In genomic region chr6:149495349-149496016, GRCh38 we compare ENCODE assay signal across 10 cellular contexts. TPM values are rescaled to one million over a fixed set of nuclear protein-coding genes. Genes with fewer than 3 reads are reported as not detected.
DNase-seq lines count a peak whose midpoint lies in the region; ATAC-seq and TF ChIP-seq lines count a peak whose summit lies in the region.
"Not testable (repeated sequence)": the region's sequence is repeated elsewhere in the genome, so short reads cannot be mapped to it uniquely, and the experiment has no call there.
"Had no signal": no experiment of that assay in that cellular context is flagged by ENCODE, and none has a peak within 500 bp of the region (broad histone marks: within the 10 kb centered on the region; RNA-seq: fewer than 3 reads in every experiment).

No MANE protein-coding gene starts in this region.

- not testable (repeated sequence) for H3K9me3 Mint-ChIP-seq in activated CD4-positive, alpha-beta T cell treated with anti-CD3 and anti-CD28 coated beads, Interleukin-2, amount 10 ng/mL, durations not matched to agents 24 days and 14 days; activated naive CD4-positive, alpha-beta T cell treated with anti-CD3 and anti-CD28 coated beads for 36 hours; natural killer cell

- TF ChIP-seq CTCF in GM12865 (IDR thresholded peaks at IDR 0.05; ENCODE audit: insufficient read depth, low read depth, low read length, missing control alignments); OCI-LY3 (IDR thresholded peaks at IDR 0.05; ENCODE audit: low read depth, low read length); natural killer cell (IDR thresholded peaks at IDR 0.05): not testable (repeated sequence)

- H3K79me2 ChIP-seq in OCI-LY3 (ENCODE audit: low read length), result not testable (repeated sequence)

- CTCF ChIA-PET in activated naive CD4-positive, alpha-beta T cell treated with anti-CD3 and anti-CD28 coated beads for 36 hours (lab: Charles Lee), result interaction anchor here (0.6 to 4.4 kb wide), 7 partner anchors 11 to 734 kb away, joined by 3 to 31 read pairs (median 5); no protein-coding TSS in a partner anchor

- WGBS in thymus, result 94% methylated on average over 11 of the region's 11 CpGs

- H3K36me3 ChIP-seq in OCI-LY3 (replicated peaks; ENCODE audit: low read depth, low read length); thymus (ENCODE audit: control insufficient read depth, insufficient read depth): not testable (repeated sequence)

- intact Hi-C loops in activated CD4-positive, alpha-beta T cell treated with anti-CD3 and anti-CD28 coated beads, Interleukin-2, amount 10 ng/mL, durations not matched to agents 24 days and 14 days (cut with micrococcal nuclease), result loop anchor here (1.0 to 5.0 kb wide), 7 partner anchors 10 to 462 kb away; partner anchors contain the start of genes TAB2 and ZC3H12D
- intact Hi-C loops in activated naive CD4-positive, alpha-beta T cell treated with anti-CD3 and anti-CD28 coated beads for 36 hours (cut with micrococcal nuclease), result loop anchor here (1.0 to 2.0 kb wide), 8 partner anchors 10 to 462 kb away; partner anchors contain the start of gene ZC3H12D
- intact Hi-C loops in natural killer cell (cut with micrococcal nuclease), result not testable (repeated sequence)

- not testable (repeated sequence) for H3K27me3 Mint-ChIP-seq in activated CD4-positive, alpha-beta T cell treated with anti-CD3 and anti-CD28 coated beads, Interleukin-2, amount 10 ng/mL, durations not matched to agents 24 days and 14 days; activated naive CD4-positive, alpha-beta T cell treated with anti-CD3 and anti-CD28 coated beads for 36 hours (ENCODE audit: low read depth); natural killer cell (ENCODE audit: low read depth in 2 of 2)

- peak overlapping the region; percentile 69 for H3K9ac ChIP-seq in OCI-LY3 (ENCODE audit: low read length)

- 0 out of 2 replicates have a peak overlapping the region, but pooled peaks have one; percentile 40 for H2AFZ ChIP-seq in OCI-LY3 (ENCODE audit: low read depth, low read length)

- H4K20me1 ChIP-seq in OCI-LY3 (ENCODE audit: insufficient read depth, low read length), result not testable (repeated sequence)

- ATAC-seq in natural killer cell, result not testable (repeated sequence)

- H3K4me1 ChIP-seq in OCI-LY3 (ENCODE audit: low read length), result peaks cover 70% of the 10 kb centered on the region
- H3K4me1 ChIP-seq in thymus (ENCODE audit: control insufficient read depth, insufficient read depth, low read length), result not testable (repeated sequence)

- peak overlapping the region; percentile 95 for H3K27ac ChIP-seq in OCI-LY3 (ENCODE audit: low read length)
- H3K27ac ChIP-seq in thymus (ENCODE audit: low read depth), result peak overlapping the region; percentile 46

- H3K9me3 ChIP-seq in OCI-LY3 (ENCODE audit: insufficient read depth, low read length); thymus (ENCODE audit: control insufficient read depth): not testable (repeated sequence)

- H3K4me1 Mint-ChIP-seq in activated CD4-positive, alpha-beta T cell treated with anti-CD3 and anti-CD28 coated beads, Interleukin-2, amount 10 ng/mL, durations not matched to agents 24 days and 14 days, result peaks cover 66% of the 10 kb centered on the region
- peaks cover 82% of the 10 kb centered on the region for H3K4me1 Mint-ChIP-seq in activated naive CD4-positive, alpha-beta T cell treated with anti-CD3 and anti-CD28 coated beads for 36 hours (ENCODE audit: low read depth)
- H3K4me1 Mint-ChIP-seq in natural killer cell, result not testable (repeated sequence)

- not testable (repeated sequence) for H3K27me3 ChIP-seq in OCI-LY3 (ENCODE audit: low read depth, low read length); thymus (ENCODE audit: control insufficient read depth, insufficient read depth)

- not testable (repeated sequence) for DNase-seq in GM12865 (ENCODE audit: low read depth); natural killer cell
- peak; percentile 79 for DNase-seq in activated CD4-positive, alpha-beta T cell treated with anti-CD3 and anti-CD28 coated beads, Interleukin-2, amount 10 ng/mL, durations not matched to agents 24 days and 14 days
- peak; percentile 51 for DNase-seq in activated T-cell treated with anti-CD3 and anti-CD28 coated beads, Interleukin-2, amount 50 U/mL, for 1 hour
- DNase-seq in activated naive CD4-positive, alpha-beta T cell treated with anti-CD3 and anti-CD28 coated beads for 36 hours, result peak; percentile 35
- peak; percentile 52 for DNase-seq in central memory CD4-positive, alpha-beta T cell

- H3K4me3 Mint-ChIP-seq in activated CD4-positive, alpha-beta T cell treated with anti-CD3 and anti-CD28 coated beads, Interleukin-2, amount 10 ng/mL, durations not matched to agents 24 days and 14 days, result peak overlapping the region; percentile 74
- peak overlapping the region; percentile 59 for H3K4me3 Mint-ChIP-seq in activated naive CD4-positive, alpha-beta T cell treated with anti-CD3 and anti-CD28 coated beads for 36 hours
- peak overlapping the region; percentile 25 for H3K4me3 Mint-ChIP-seq in natural killer cell

- peak overlapping the region; percentile 82 for H3K4me2 ChIP-seq in OCI-LY3 (ENCODE audit: low read length)

- peak overlapping the region; percentile 96 for H3K27ac Mint-ChIP-seq in activated CD4-positive, alpha-beta T cell treated with anti-CD3 and anti-CD28 coated beads, Interleukin-2, amount 10 ng/mL, durations not matched to agents 24 days and 14 days
- H3K27ac Mint-ChIP-seq in activated naive CD4-positive, alpha-beta T cell treated with anti-CD3 and anti-CD28 coated beads for 36 hours, result peak overlapping the region; percentile 91
- H3K27ac Mint-ChIP-seq in natural killer cell, result peak overlapping the region in 1 of 2 donors; percentile 34

- peak overlapping the region; percentile 13; the same call in 1 of the 2 replicates for H3K4me3 ChIP-seq in GM12865 (ENCODE audit: low read depth, low read length)
- H3K4me3 ChIP-seq in OCI-LY3 (ENCODE audit: low read length), result peak overlapping the region; percentile 58
- H3K4me3 ChIP-seq in thymus (ENCODE audit: low read length), result not testable (repeated sequence)

- H3K36me3 Mint-ChIP-seq in activated CD4-positive, alpha-beta T cell treated with anti-CD3 and anti-CD28 coated beads, Interleukin-2, amount 10 ng/mL, durations not matched to agents 24 days and 14 days (ENCODE audit: low read depth); activated naive CD4-positive, alpha-beta T cell treated with anti-CD3 and anti-CD28 coated beads for 36 hours (ENCODE audit: low read depth); natural killer cell: not testable (repeated sequence)

RNA-seq across cellular contexts. Expression of gene ZC3H12D, which starts 10.7 kb away (rescaled TPM):
- 79.6 and 79.8 TPM in 2 replicates for total RNA-seq in activated CD4-positive, alpha-beta T cell treated with anti-CD3 and anti-CD28 coated beads, Interleukin-2, amount 10 ng/mL, durations not matched to agents 24 days and 14 days
- total RNA-seq in activated naive CD4-positive, alpha-beta T cell treated with anti-CD3 and anti-CD28 coated beads for 36 hours, result 10 to 100 TPM; 75.8 to 82.7 TPM
- total RNA-seq in natural killer cell, result 1 to 10 TPM in 2 of 3 donors, under 1 TPM in 1; 0.49 to 7.7 (median 4.1) TPM
- polyA plus RNA-seq in thymus, result 5.8 TPM
- total RNA-seq: G401 had no signal
- polyA plus RNA-seq: GM23338 had no signal

RNA-seq across cellular contexts. Expression of gene PPIL4, which starts 50.4 kb away (rescaled TPM):
- 24.2 and 28.4 TPM in 2 replicates for total RNA-seq in activated CD4-positive, alpha-beta T cell treated with anti-CD3 and anti-CD28 coated beads, Interleukin-2, amount 10 ng/mL, durations not matched to agents 24 days and 14 days
- 10 to 100 TPM; 25.8 to 26.2 TPM for total RNA-seq in activated naive CD4-positive, alpha-beta T cell treated with anti-CD3 and anti-CD28 coated beads for 36 hours
- 10 to 100 TPM; 24.4 to 32.8 (median 25.0) TPM for total RNA-seq in natural killer cell
- 39.2 TPM for polyA plus RNA-seq in thymus
